ENCODE assay signal across 10 cellular contexts in the genomic region with DNA sequence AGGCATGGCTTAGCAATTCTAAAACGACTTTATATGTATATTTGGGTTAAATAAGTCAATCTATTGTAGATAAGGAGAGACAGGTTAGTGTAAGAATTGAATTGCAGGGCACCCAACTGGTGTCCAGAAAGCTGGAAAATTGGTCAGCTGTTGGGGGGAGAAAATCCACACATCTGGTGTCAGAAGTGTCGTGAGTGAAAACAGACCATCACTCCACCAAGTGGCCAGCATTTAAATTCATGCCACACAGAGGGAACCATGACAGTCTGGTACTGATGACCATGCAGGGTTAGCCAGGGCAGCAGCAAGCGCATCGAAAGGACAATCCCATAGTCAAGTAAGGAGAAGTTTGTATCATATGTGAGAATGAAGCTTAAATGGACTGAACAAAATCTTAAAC. TPM values are rescaled to one million over a fixed set of nuclear protein-coding genes. Genes with fewer than 3 reads are reported as not detected.
DNase-seq lines count a peak whose midpoint lies in the region; ATAC-seq and TF ChIP-seq lines count a peak whose summit lies in the region.
"Had no signal": no experiment of that assay in that cellular context is flagged by ENCODE, and none has a peak within 500 bp of the region (broad histone marks: within the 10 kb centered on the region; RNA-seq: fewer than 3 reads in every experiment).

No MANE protein-coding gene starts in this region.

- H3K27ac ChIP-seq in CD4-positive, alpha-beta T cell (ENCODE audit: low read depth, low read length), result no peak overlapping the region
- H3K27ac ChIP-seq in caudate nucleus (ENCODE audit: low read depth, low read length), result no peak overlapping the region

- H3K4me3 ChIP-seq in mucosa of descending colon, result no peak overlapping the region

- H3K4me3 Mint-ChIP-seq in CD4-positive, alpha-beta T cell, result no peak overlapping the region
- H3K4me3 Mint-ChIP-seq: activated naive CD4-positive, alpha-beta T cell treated with anti-CD3 and anti-CD28 coated beads for 36 hours had no signal

- no peak for ATAC-seq in CD4-positive, alpha-beta T cell (ENCODE audit: poor library complexity)
- peak; percentile 58 for ATAC-seq in mucosa of descending colon

- TF ChIP-seq RAD21 in Ishikawa (IDR thresholded peaks at IDR 0.05; ENCODE audit: low read depth), result peak; percentile 29; the same call in 1 of the 2 replicates

- no peaks in the 10 kb centered on the region for H3K36me3 ChIP-seq in mucosa of descending colon (ENCODE audit: low read depth)

- DNase-seq in CD4-positive, alpha-beta T cell, result no peak
- DNase-seq in caudate nucleus (lab: John Stamatoyannopoulos, UW) (peak in 36 of 61 donors; percentile 2 to 56 (median 16)), mucosa of descending colon (no peak), ACHN (no peak), COR-L47 (lab: John Stamatoyannopoulos, UW) (no peak), islet precursor cell (no peak), GF-D8 (lab: John Stamatoyannopoulos, UW) (no peak)
- DNase-seq: activated naive CD4-positive, alpha-beta T cell treated with anti-CD3 and anti-CD28 coated beads for 36 hours had no signal

- peaks cover 7% of the 10 kb centered on the region for H3K4me1 Mint-ChIP-seq in CD4-positive, alpha-beta T cell (ENCODE audit: low read depth)

- CTCF ChIA-PET in CD4-positive, alpha-beta T cell (lab: Charles Lee), result interaction anchor here (1.5 to 1.7 kb wide), 2 partner anchors 11 to 15 kb away, joined by 3 to 9 read pairs; partner anchors contain the start of gene LAX1

- peaks cover 49% of the 10 kb centered on the region for H3K36me3 Mint-ChIP-seq in CD4-positive, alpha-beta T cell (ENCODE audit: low read depth)

- intact Hi-C loops in CD4-positive, alpha-beta T cell (cut with DNase I, micrococcal nuclease), result no loop called here
- intact Hi-C loops in mucosa of descending colon (cut with DNase I, micrococcal nuclease), result no loop called here

- H3K9me3 ChIP-seq in CD4-positive, alpha-beta T cell (ENCODE audit: control insufficient read depth, low read length), result no peaks in the 10 kb centered on the region
- H3K9me3 ChIP-seq in mucosa of descending colon, result no peaks in the 10 kb centered on the region

- POLR2A ChIA-PET in CD4-positive, alpha-beta T cell (lab: Charles Lee), result interaction anchor here (1.1 to 2.9 kb wide), 2 partner anchors 11 to 151 kb away, joined by 3 to 22 read pairs; partner anchors contain the start of gene LAX1

- no peaks in the 10 kb centered on the region for H3K27me3 ChIP-seq in CD4-positive, alpha-beta T cell (ENCODE audit: control insufficient read depth, insufficient read depth, low read length)

- peaks cover 4% of the 10 kb centered on the region for H3K4me1 ChIP-seq in mucosa of descending colon (ENCODE audit: low read depth)

- in situ Hi-C loops in ACHN (cut with HindIII; ENCODE audit: low pct_ligation_motif_present, low pct_unique_long_range_greater_than_20kb, low sequenced_read_pairs), result no loop called here

- TF ChIP-seq CTCF in CD4-positive, alpha-beta T cell (IDR thresholded peaks at IDR 0.05), result peak; percentile 43
- TF ChIP-seq CTCF in mucosa of descending colon (IDR thresholded peaks at IDR 0.05), result no peak

- no peak for TF ChIP-seq EP300 in Ishikawa (IDR thresholded peaks at IDR 0.05; ENCODE audit: borderline replicate concordance)

- no peaks in the 10 kb centered on the region for H3K27me3 Mint-ChIP-seq in CD4-positive, alpha-beta T cell
- H3K27me3 Mint-ChIP-seq: progenitor cell of endocrine pancreas had no signal

- H3K9me3 Mint-ChIP-seq in CD4-positive, alpha-beta T cell, result no peaks in the 10 kb centered on the region
- H3K9me3 Mint-ChIP-seq: activated naive CD4-positive, alpha-beta T cell treated with anti-CD3 and anti-CD28 coated beads for 36 hours had no signal

- peak overlapping the region; percentile 1 for H3K27ac Mint-ChIP-seq in CD4-positive, alpha-beta T cell
- H3K27ac Mint-ChIP-seq: activated naive CD4-positive, alpha-beta T cell treated with anti-CD3 and anti-CD28 coated beads for 36 hours; progenitor cell of endocrine pancreas had no signal

TF ChIP-seq in Ishikawa, 13 proteins besides CTCF, POLR2A, EP300 and RAD21:
- TF ChIP-seq TAF1 (IDR thresholded peaks at IDR 0.05; ENCODE audit: low read depth), result no peak

RNA-seq across cellular contexts. Expression of gene LAX1, which starts 11.7 kb away (rescaled TPM):
- 10 to 100 TPM; 16.6 to 18.3 TPM for total RNA-seq in CD4-positive, alpha-beta T cell
- total RNA-seq in mucosa of descending colon, result 1 to 10 TPM; 1.1 to 2.6 (median 1.5) TPM
- total RNA-seq: progenitor cell of endocrine pancreas had no signal

RNA-seq across cellular contexts. Expression of gene ZBED6, which starts 18.8 kb away (rescaled TPM):
- total RNA-seq in CD4-positive, alpha-beta T cell, result 10 to 100 TPM; 25.0 to 25.2 TPM
- 10 to 100 TPM; 23.9 to 33.7 (median 27.2) TPM for total RNA-seq in mucosa of descending colon

RNA-seq across cellular contexts. Expression of gene ZC3H11A, which starts 18.8 kb away (rescaled TPM):
- 10 to 100 TPM; 67.6 to 73.3 TPM for total RNA-seq in CD4-positive, alpha-beta T cell
- total RNA-seq in mucosa of descending colon, result 10 to 100 TPM; 60.6 to 91.9 (median 61.4) TPM

Comparison
In these comparisons a context has a peak if more than half of its experiments do, and no peak if none do; other contexts are left out.
1. DNase-seq: peak in caudate nucleus (36 of 61); none in CD4-positive, alpha-beta T cell (0 of 10), mucosa of descending colon (0 of 3), ACHN (single experiment), COR-L47 (single experiment), islet precursor cell (single experiment) and GF-D8 (single experiment).
2. RNA of gene LAX1, which starts 11.7 kb away (total RNA-seq): 16.6 to 18.3 TPM in CD4-positive, alpha-beta T cell; 1.1 to 2.6 TPM in mucosa of descending colon; every median in the first group is over 4 times any median in the second.